In genomic region chr4:96952610-96953009, GRCh38 we compare ENCODE assay signal across 38 cellular contexts.
"Had no signal": no experiment of that assay in that cellular context is flagged by ENCODE, and none has a peak within 500 bp of the region (broad histone marks: within the 10 kb centered on the region; RNA-seq: fewer than 3 reads in every experiment).

No MANE protein-coding gene starts in this region.

- H3K27ac Mint-ChIP-seq: activated CD4-positive, alpha-beta memory T cell treated with anti-CD3 and anti-CD28 coated beads, Interleukin-2, amount 10 ng/mL, durations not matched to agents 7 days and 5 days; activated CD4-positive, alpha-beta T cell treated with anti-CD3 and anti-CD28 coated beads for 36 hours; activated CD4-positive, alpha-beta T cell treated with anti-CD3 and anti-CD28 coated beads, Interleukin-2, amount 10 ng/mL, durations not matched to agents 7 days and 5 days; activated CD8-positive, alpha-beta memory T cell treated with anti-CD3 and anti-CD28 coated beads, Interleukin-2, amount 10 ng/mL, durations not matched to agents 7 days and 5 days; activated CD8-positive, alpha-beta T cell treated with anti-CD3 and anti-CD28 coated beads, Interleukin-2, amount 10 ng/mL, durations not matched to agents 7 days and 5 days; activated naive CD4-positive, alpha-beta T cell treated with anti-CD3 and anti-CD28 coated beads, Interleukin-2, amount 10 ng/mL, durations not matched to agents 7 days and 5 days; activated naive CD4-positive, alpha-beta T cell treated with anti-CD3 and anti-CD28 coated beads, Interleukin-2, amount 50 U/mL, for 24 hours; activated naive CD8-positive, alpha-beta T cell; activated naive CD8-positive, alpha-beta T cell treated with anti-CD3 and anti-CD28 coated beads, Interleukin-2, amount 10 ng/mL, durations not matched to agents 7 days and 5 days; activated naive CD8-positive, alpha-beta T cell treated with anti-CD3 and anti-CD28 coated beads, Interleukin-2, amount 50 U/mL, for 24 hours; activated T-cell treated with anti-CD3 and anti-CD28 coated beads, Interleukin-2, amount 50 U/mL, for 24 hours; activated T-helper 2 cell treated with anti-CD3 and anti-CD28 coated beads, Interferon-gamma antibody, Interleukin-2, Interleukin-4, amounts not matched to agents 10 μg/mL and 5 μg/mL and 100 μg/mL, durations not matched to agents 14 hours and 24 hours and 36 hours; brain; T-helper 1 cell treated with Interleukin-12 subunit alpha and Interleukin-12 subunit beta and Interleukin-4 antibody, amounts not matched to agents 30 μg/mL and 1 μg/mL, for 36 hours; T-helper 2 cell treated with Interferon-gamma antibody and Interleukin-4, amounts not matched to agents 5 μg/mL and 100 μg/mL, for 36 hours; WTC11 had no signal

- H3K9me3 Mint-ChIP-seq: activated CD4-positive, alpha-beta memory T cell treated with anti-CD3 and anti-CD28 coated beads, Interleukin-2, amount 10 ng/mL, durations not matched to agents 7 days and 5 days; activated CD4-positive, alpha-beta T cell treated with anti-CD3 and anti-CD28 coated beads, Interleukin-2, amount 10 ng/mL, durations not matched to agents 7 days and 5 days; activated naive CD4-positive, alpha-beta T cell treated with anti-CD3 and anti-CD28 coated beads, Interleukin-2, amount 10 ng/mL, durations not matched to agents 7 days and 5 days; activated naive CD8-positive, alpha-beta T cell treated with anti-CD3 and anti-CD28 coated beads, Interleukin-2, amount 10 ng/mL, durations not matched to agents 7 days and 5 days; activated T-helper 2 cell treated with anti-CD3 and anti-CD28 coated beads, Interferon-gamma antibody, Interleukin-2, Interleukin-4, amounts not matched to agents 10 μg/mL and 5 μg/mL and 100 μg/mL, durations not matched to agents 14 hours and 24 hours and 36 hours; T-helper 1 cell treated with Interleukin-12 subunit alpha and Interleukin-12 subunit beta and Interleukin-4 antibody, amounts not matched to agents 30 μg/mL and 1 μg/mL, for 36 hours had no signal

- H3K4me3 Mint-ChIP-seq: activated CD4-positive, alpha-beta memory T cell treated with anti-CD3 and anti-CD28 coated beads, Interleukin-2, amount 10 ng/mL, durations not matched to agents 7 days and 5 days; activated CD4-positive, alpha-beta T cell treated with anti-CD3 and anti-CD28 coated beads for 36 hours; activated CD4-positive, alpha-beta T cell treated with anti-CD3 and anti-CD28 coated beads, Interleukin-2, amount 10 ng/mL, durations not matched to agents 7 days and 5 days; activated CD8-positive, alpha-beta memory T cell treated with anti-CD3 and anti-CD28 coated beads, Interleukin-2, amount 10 ng/mL, durations not matched to agents 7 days and 5 days; activated CD8-positive, alpha-beta T cell treated with anti-CD3 and anti-CD28 coated beads, Interleukin-2, amount 10 ng/mL, durations not matched to agents 7 days and 5 days; activated naive CD4-positive, alpha-beta T cell treated with anti-CD3 and anti-CD28 coated beads, Interleukin-2, amount 10 ng/mL, durations not matched to agents 7 days and 5 days; activated naive CD4-positive, alpha-beta T cell treated with anti-CD3 and anti-CD28 coated beads, Interleukin-2, amount 50 U/mL, for 24 hours; activated naive CD8-positive, alpha-beta T cell; activated naive CD8-positive, alpha-beta T cell treated with anti-CD3 and anti-CD28 coated beads, Interleukin-2, amount 10 ng/mL, durations not matched to agents 7 days and 5 days; activated naive CD8-positive, alpha-beta T cell treated with anti-CD3 and anti-CD28 coated beads, Interleukin-2, amount 50 U/mL, for 24 hours; activated T-cell treated with anti-CD3 and anti-CD28 coated beads, Interleukin-2, amount 50 U/mL, for 24 hours; brain; central memory CD8-positive, alpha-beta T cell; T-helper 1 cell treated with Interleukin-12 subunit alpha and Interleukin-12 subunit beta and Interleukin-4 antibody, amounts not matched to agents 30 μg/mL and 1 μg/mL, for 36 hours; T-helper 2 cell treated with Interferon-gamma antibody and Interleukin-4, amounts not matched to agents 5 μg/mL and 100 μg/mL, for 36 hours; WTC11 had no signal

- ATAC-seq: activated CD4-positive, alpha-beta T cell treated with anti-CD3 and anti-CD28 coated beads for 36 hours; activated CD4-positive, CD25-positive, alpha-beta regulatory T cell treated with anti-CD3 and anti-CD28 coated beads, Interleukin-2, amount 50 U/mL, for 24 hours; activated CD8-positive, alpha-beta memory T cell treated with anti-CD3 and anti-CD28 coated beads, Interleukin-2, amount 10 ng/mL, durations not matched to agents 7 days and 5 days; activated CD8-positive, alpha-beta T cell treated with anti-CD3 and anti-CD28 coated beads, Interleukin-2, amount 10 ng/mL, durations not matched to agents 7 days and 5 days; activated naive CD8-positive, alpha-beta T cell treated with anti-CD3 and anti-CD28 coated beads, Interleukin-2, amount 50 U/mL, for 24 hours; WTC11 had no signal

- H3K36me3 ChIP-seq: ascending aorta, cardiac muscle cell, WERI-Rb-1 had no signal

- H3K27me3 Mint-ChIP-seq: activated CD4-positive, alpha-beta memory T cell treated with anti-CD3 and anti-CD28 coated beads, Interleukin-2, amount 10 ng/mL, durations not matched to agents 7 days and 5 days; activated CD4-positive, alpha-beta T cell treated with anti-CD3 and anti-CD28 coated beads for 36 hours; activated CD4-positive, alpha-beta T cell treated with anti-CD3 and anti-CD28 coated beads, Interleukin-2, amount 10 ng/mL, durations not matched to agents 7 days and 5 days; activated CD8-positive, alpha-beta memory T cell treated with anti-CD3 and anti-CD28 coated beads, Interleukin-2, amount 10 ng/mL, durations not matched to agents 7 days and 5 days; activated naive CD4-positive, alpha-beta T cell treated with anti-CD3 and anti-CD28 coated beads, Interleukin-2, amount 10 ng/mL, durations not matched to agents 7 days and 5 days; activated naive CD4-positive, alpha-beta T cell treated with anti-CD3 and anti-CD28 coated beads, Interleukin-2, amount 50 U/mL, for 24 hours; activated naive CD8-positive, alpha-beta T cell; activated naive CD8-positive, alpha-beta T cell treated with anti-CD3 and anti-CD28 coated beads, Interleukin-2, amount 10 ng/mL, durations not matched to agents 7 days and 5 days; activated naive CD8-positive, alpha-beta T cell treated with anti-CD3 and anti-CD28 coated beads, Interleukin-2, amount 50 U/mL, for 24 hours; activated T-cell treated with anti-CD3 and anti-CD28 coated beads, Interleukin-2, amount 50 U/mL, for 24 hours; central memory CD8-positive, alpha-beta T cell had no signal

- H3K4me1 ChIP-seq: ascending aorta had no signal

- DNase-seq: activated CD4-positive, alpha-beta memory T cell treated with anti-CD3 and anti-CD28 coated beads, Interleukin-2, amount 10 ng/mL, durations not matched to agents 7 days and 5 days; activated CD4-positive, alpha-beta T cell treated with anti-CD3 and anti-CD28 coated beads for 1 hour; activated CD4-positive, alpha-beta T cell treated with anti-CD3 and anti-CD28 coated beads for 36 hours; activated CD4-positive, alpha-beta T cell treated with anti-CD3 and anti-CD28 coated beads for 48 hours; activated CD4-positive, alpha-beta T cell treated with anti-CD3 and anti-CD28 coated beads, Interleukin-2, amount 10 ng/mL, durations not matched to agents 7 days and 5 days; activated CD4-positive, alpha-beta T cell treated with anti-CD3 and anti-CD28 coated beads, Interleukin-2, amount 50 U/mL, for 48 hours; activated CD4-positive, CD25-positive, alpha-beta regulatory T cell; activated CD8-positive, alpha-beta memory T cell treated with anti-CD3 and anti-CD28 coated beads for 24 hours; activated CD8-positive, alpha-beta memory T cell treated with anti-CD3 and anti-CD28 coated beads, Interleukin-2, amount 10 ng/mL, durations not matched to agents 7 days and 5 days; activated CD8-positive, alpha-beta memory T cell treated with anti-CD3 and anti-CD28 coated beads, Interleukin-2, amount 50 U/mL, for 48 hours; activated CD8-positive, alpha-beta T cell treated with anti-CD3 and anti-CD28 coated beads, Interleukin-2, amount 10 ng/mL, durations not matched to agents 7 days and 5 days; activated effector memory CD4-positive, alpha-beta T cell treated with Interleukin-2 at 50 U/mL for 16 hours; activated gamma-delta T cell; activated naive CD4-positive, alpha-beta T cell treated with anti-CD3 and anti-CD28 coated beads, Interleukin-2, amount 10 ng/mL, durations not matched to agents 7 days and 5 days; activated naive CD4-positive, alpha-beta T cell treated with Interleukin-2 at 50 U/mL for 16 hours; activated naive CD8-positive, alpha-beta T cell treated with anti-CD3 and anti-CD28 coated beads, Interleukin-2, amount 10 ng/mL, durations not matched to agents 7 days and 5 days; activated naive CD8-positive, alpha-beta T cell treated with anti-CD3 and anti-CD28 coated beads, Interleukin-2, amount 50 U/mL, for 24 hours; activated T-cell treated with anti-CD3 and anti-CD28 coated beads, Interleukin-2, amount 50 U/mL, for 24 hours; activated T-cell treated with anti-CD3 and anti-CD28 coated beads, Interleukin-2, amount 50 U/mL, for 48 hours; amygdala; anterior cingulate cortex; caudate nucleus; cerebellar nuclear complex; T-helper 1 cell; T-helper 2 cell; T-helper 9 cell; WERI-Rb-1 had no signal

- H3K36me3 Mint-ChIP-seq: activated CD8-positive, alpha-beta memory T cell treated with anti-CD3 and anti-CD28 coated beads, Interleukin-2, amount 10 ng/mL, durations not matched to agents 7 days and 5 days; activated naive CD4-positive, alpha-beta T cell treated with anti-CD3 and anti-CD28 coated beads, Interleukin-2, amount 10 ng/mL, durations not matched to agents 7 days and 5 days; activated naive CD4-positive, alpha-beta T cell treated with anti-CD3 and anti-CD28 coated beads, Interleukin-2, amount 50 U/mL, for 24 hours; activated naive CD8-positive, alpha-beta T cell; activated naive CD8-positive, alpha-beta T cell treated with anti-CD3 and anti-CD28 coated beads, Interleukin-2, amount 10 ng/mL, durations not matched to agents 7 days and 5 days; brain; WTC11 had no signal

- H3K9me3 ChIP-seq: ascending aorta had no signal

- H3K4me1 Mint-ChIP-seq: activated CD4-positive, alpha-beta memory T cell treated with anti-CD3 and anti-CD28 coated beads, Interleukin-2, amount 10 ng/mL, durations not matched to agents 7 days and 5 days; activated CD4-positive, alpha-beta T cell treated with anti-CD3 and anti-CD28 coated beads for 36 hours; activated CD4-positive, alpha-beta T cell treated with anti-CD3 and anti-CD28 coated beads, Interleukin-2, amount 10 ng/mL, durations not matched to agents 7 days and 5 days; activated CD8-positive, alpha-beta memory T cell treated with anti-CD3 and anti-CD28 coated beads, Interleukin-2, amount 10 ng/mL, durations not matched to agents 7 days and 5 days; activated naive CD4-positive, alpha-beta T cell treated with anti-CD3 and anti-CD28 coated beads, Interleukin-2, amount 10 ng/mL, durations not matched to agents 7 days and 5 days; activated naive CD4-positive, alpha-beta T cell treated with anti-CD3 and anti-CD28 coated beads, Interleukin-2, amount 50 U/mL, for 24 hours; activated naive CD8-positive, alpha-beta T cell treated with anti-CD3 and anti-CD28 coated beads, Interleukin-2, amount 10 ng/mL, durations not matched to agents 7 days and 5 days; activated naive CD8-positive, alpha-beta T cell treated with anti-CD3 and anti-CD28 coated beads, Interleukin-2, amount 50 U/mL, for 24 hours; brain; central memory CD8-positive, alpha-beta T cell had no signal

- H3K27ac ChIP-seq: ascending aorta, cardiac muscle cell, WERI-Rb-1 had no signal

- H3K27me3 ChIP-seq: ascending aorta, cardiac muscle cell had no signal

- H3K4me3 ChIP-seq: ascending aorta, cardiac muscle cell had no signal
